30 cellular contexts compared by ENCODE assay signal in the genomic region with DNA sequence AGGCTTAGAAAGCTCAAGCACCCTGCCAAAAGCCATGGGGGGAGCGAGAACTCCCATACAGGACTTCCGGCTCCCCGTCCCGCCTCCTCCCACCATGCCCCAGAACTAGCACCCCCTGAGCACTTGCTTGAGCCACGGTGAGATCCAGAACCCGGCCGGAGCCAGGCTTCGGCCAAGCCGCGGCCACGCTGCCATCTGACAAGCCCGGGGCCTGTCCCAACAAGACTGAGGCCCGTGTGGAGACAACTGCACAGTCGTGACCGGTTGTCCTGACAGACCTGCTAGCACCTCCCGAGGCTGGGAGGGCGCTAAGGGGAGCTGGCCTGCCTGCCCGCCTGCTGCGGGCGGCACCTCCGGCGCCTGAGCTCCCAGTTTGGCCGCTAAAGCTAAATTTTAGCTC.
DNase-seq lines count a peak whose midpoint lies in the region; ATAC-seq, FAIRE-seq and TF ChIP-seq lines count a peak whose summit lies in the region.
"Had no signal": no experiment of that assay in that cellular context is flagged by ENCODE, and none has a peak within 500 bp of the region (broad histone marks: within the 10 kb centered on the region; RNA-seq: fewer than 3 reads in every experiment).

No MANE protein-coding gene starts in this region.

- H3K36me3 ChIP-seq in mammary epithelial cell (ENCODE audit: insufficient read depth, low read length) = no peaks in the 10 kb centered on the region
- H3K36me3 ChIP-seq in kidney (ENCODE audit: control insufficient read depth in 1 of 2, insufficient read depth in 2 of 2, low read length in 2 of 2) = no peaks in the 10 kb centered on the region
- no peaks in the 10 kb centered on the region for H3K36me3 ChIP-seq in sigmoid colon
- no peaks in the 10 kb centered on the region for H3K36me3 ChIP-seq in CD4-positive, alpha-beta memory T cell (ENCODE audit: insufficient read depth, low read length)
- H3K36me3 ChIP-seq: BLaER1 treated with 17β-estradiol and CSF1 and Interleukin-3, amounts not matched to agents 10 nM and 100 nM had no signal

- no peak for DNase-seq in mammary epithelial cell
- no peak for DNase-seq in MCF 10A (ENCODE audit: unreplicated experiment)
- peak; percentile 42 for DNase-seq in RWPE1 (ENCODE audit: low spot score)
- DNase-seq in kidney = peak; percentile 63
- peak; percentile 53 for DNase-seq in sigmoid colon
- DNase-seq in activated CD8-positive, alpha-beta T cell treated with anti-CD3 and anti-CD28 coated beads for 36 hours = no peak
- DNase-seq in Kasumi-1 (lab: John Stamatoyannopoulos, UW) = no peak
- no peak for DNase-seq in CD4-positive, alpha-beta memory T cell
- DNase-seq: AML-193; CD4-positive, alpha-beta T cell; COR-L47; DMS53; GOT3; HCEC 1CT; Karpas-422; MV-4-11; NCI-H1105; NCI-H1436 treated with DMSO at 0.1 percent for 48 hours; NCI-H1930; NCI-H2107; NCI-H446; NCI-H524 treated with DMSO at 0.1 percent for 48 hours; NCI-H774; NK-92 treated with Interleukin-12 subunit alpha and Interleukin-12 subunit beta, amount 100 ng/mL, for 24 hours; PC-9; SHP77 treated with DMSO at 0.1 percent for 48 hours had no signal

- H3K4me3 ChIP-seq in mammary epithelial cell (replicated peaks in 1 of 3; ENCODE audit: insufficient read depth in 1 of 3, low read depth in 2 of 3, low read length in 3 of 3) = no peak overlapping the region
- no peak overlapping the region for H3K4me3 ChIP-seq in kidney (ENCODE audit: low read length in 2 of 2)
- H3K4me3 ChIP-seq in sigmoid colon = no peak overlapping the region
- no peak overlapping the region for H3K4me3 ChIP-seq in CD4-positive, alpha-beta memory T cell (ENCODE audit: low read length in 2 of 2)
- H3K4me3 ChIP-seq: A549; BLaER1 treated with 17β-estradiol and CSF1 and Interleukin-3, amounts not matched to agents 10 nM and 100 nM; PC-9 had no signal

- peaks cover 9% of the 10 kb centered on the region for H3K4me1 ChIP-seq in mammary epithelial cell (ENCODE audit: insufficient read depth, low read length)
- H3K4me1 ChIP-seq in kidney (ENCODE audit: control insufficient read depth in 1 of 2, insufficient read depth in 1 of 2, low read depth in 1 of 2, low read length in 2 of 2) = no peaks in the 10 kb centered on the region
- no peaks in the 10 kb centered on the region for H3K4me1 ChIP-seq in sigmoid colon
- H3K4me1 ChIP-seq in CD4-positive, alpha-beta memory T cell (ENCODE audit: insufficient read depth, low read length) = no peaks in the 10 kb centered on the region
- H3K4me1 ChIP-seq: A549 had no signal

- dilution Hi-C loops in mammary epithelial cell (cut with HindIII; ENCODE audit: low sequenced_read_pairs) = loop anchor here (5.0 kb wide), 1 partner anchor 74 kb away; no protein-coding TSS in a partner anchor

- POLR2A ChIA-PET in MCF 10A (lab: Yijun Ruan, JAX) = no interaction called here
- POLR2A ChIA-PET in RWPE1 (lab: Yijun Ruan, JAX; ENCODE audit: low non-redundant PET) = no interaction called here
- POLR2A ChIA-PET in activated CD8-positive, alpha-beta T cell treated with anti-CD3 and anti-CD28 coated beads for 36 hours (lab: Charles Lee) = no interaction called here
- POLR2A ChIA-PET in CD4-positive, alpha-beta memory T cell (lab: Charles Lee; ENCODE audit: partially characterized antibody) = no interaction called here

- no peak for TF ChIP-seq POLR2A in sigmoid colon (IDR thresholded peaks at IDR 0.05)

- no peaks in the 10 kb centered on the region for H4K20me1 ChIP-seq in mammary epithelial cell (ENCODE audit: insufficient read depth, low read length)
- H4K20me1 ChIP-seq: BLaER1 treated with 17β-estradiol and CSF1 and Interleukin-3, amounts not matched to agents 10 nM and 100 nM had no signal

- no peak for ATAC-seq in activated CD8-positive, alpha-beta T cell treated with anti-CD3 and anti-CD28 coated beads for 36 hours
- ATAC-seq: A549 had no signal

- no TSS peak for BruUV-seq in mammary epithelial cell (replicated peaks; lab: Mats Ljungman, UMichigan)
- no TSS peak for BruUV-seq in MCF 10A (replicated peaks; lab: Mats Ljungman, UMichigan)

- H3K4me1 Mint-ChIP-seq in MCF 10A (ENCODE audit: insufficient read depth, unreplicated experiment) = no peaks in the 10 kb centered on the region
- H3K4me1 Mint-ChIP-seq in activated CD8-positive, alpha-beta T cell treated with anti-CD3 and anti-CD28 coated beads for 36 hours (ENCODE audit: low read depth) = peaks cover under 1% of the 10 kb centered on the region
- H3K4me1 Mint-ChIP-seq in CD4-positive, alpha-beta memory T cell = no peaks in the 10 kb centered on the region

- no peak overlapping the region for H3K9ac ChIP-seq in mammary epithelial cell (ENCODE audit: insufficient read depth, low read length)
- no peak overlapping the region for H3K9ac ChIP-seq in kidney (ENCODE audit: low read length in 2 of 2)
- H3K9ac ChIP-seq: BLaER1 treated with 17β-estradiol and CSF1 and Interleukin-3, amounts not matched to agents 10 nM and 100 nM had no signal

- no peak overlapping the region for H3K27ac ChIP-seq in mammary epithelial cell (ENCODE audit: insufficient read depth, low read depth, low read length)
- H3K27ac ChIP-seq in RWPE1 = peak overlapping the region; percentile 28
- H3K27ac ChIP-seq in kidney (ENCODE audit: low read depth in 2 of 2, low read length in 2 of 2) = no peak overlapping the region
- no peak overlapping the region for H3K27ac ChIP-seq in sigmoid colon
- H3K27ac ChIP-seq in CD4-positive, alpha-beta memory T cell (ENCODE audit: low read depth, low read length) = no peak overlapping the region
- H3K27ac ChIP-seq: A549; BLaER1 treated with 17β-estradiol and CSF1 and Interleukin-3, amounts not matched to agents 10 nM and 100 nM; HL-60; PC-9 had no signal

- no peak overlapping the region for H3K4me3 Mint-ChIP-seq in MCF 10A (ENCODE audit: unreplicated experiment)
- no peak overlapping the region for H3K4me3 Mint-ChIP-seq in activated CD8-positive, alpha-beta T cell treated with anti-CD3 and anti-CD28 coated beads for 36 hours
- no peak overlapping the region for H3K4me3 Mint-ChIP-seq in CD4-positive, alpha-beta memory T cell
- H3K4me3 Mint-ChIP-seq: CD4-positive, alpha-beta T cell had no signal

- peak overlapping the region; percentile 55 for H3K4me2 ChIP-seq in mammary epithelial cell (ENCODE audit: insufficient read depth, low read depth, low read length)
- H3K4me2 ChIP-seq: A549; BLaER1 treated with 17β-estradiol and CSF1 and Interleukin-3, amounts not matched to agents 10 nM and 100 nM; PC-9 had no signal

- no peaks in the 10 kb centered on the region for H3K9me3 Mint-ChIP-seq in MCF 10A (ENCODE audit: unreplicated experiment)
- no peaks in the 10 kb centered on the region for H3K9me3 Mint-ChIP-seq in activated CD8-positive, alpha-beta T cell treated with anti-CD3 and anti-CD28 coated beads for 36 hours
- no peaks in the 10 kb centered on the region for H3K9me3 Mint-ChIP-seq in CD4-positive, alpha-beta memory T cell
- H3K9me3 Mint-ChIP-seq: CD4-positive, alpha-beta T cell had no signal

- no peaks in the 10 kb centered on the region for H3K27me3 Mint-ChIP-seq in MCF 10A (ENCODE audit: insufficient read depth, unreplicated experiment)
- H3K27me3 Mint-ChIP-seq in activated CD8-positive, alpha-beta T cell treated with anti-CD3 and anti-CD28 coated beads for 36 hours = no peaks in the 10 kb centered on the region
- H3K27me3 Mint-ChIP-seq in CD4-positive, alpha-beta memory T cell = no peaks in the 10 kb centered on the region
- H3K27me3 Mint-ChIP-seq: CD4-positive, alpha-beta T cell had no signal

- TF ChIP-seq CTCF in mammary epithelial cell (conservative IDR thresholded peaks at IDR 0.05 in 1 of 2, IDR thresholded peaks at IDR 0.05 in 1 of 2; ENCODE audit: extremely low read depth in 1 of 2, insufficient read depth in 1 of 2, low read depth in 1 of 2, low read length in 2 of 2) (no peak), MCF 10A (IDR thresholded peaks at IDR 0.05; ENCODE audit: unreplicated experiment) (no peak), RWPE1 (conservative IDR thresholded peaks at IDR 0.05; ENCODE audit: low read depth) (no peak), kidney (IDR thresholded peaks at IDR 0.05; ENCODE audit: borderline replicate concordance, extremely low read depth, insufficient read depth) (no peak), sigmoid colon (IDR thresholded peaks at IDR 0.05) (no peak)
- TF ChIP-seq CTCF in activated CD8-positive, alpha-beta T cell treated with anti-CD3 and anti-CD28 coated beads for 36 hours (IDR thresholded peaks at IDR 0.05) = no peak

- TF ChIP-seq EP300 in sigmoid colon (IDR thresholded peaks at IDR 0.05) = no peak

- peak overlapping the region; percentile 90 for H2AFZ ChIP-seq in mammary epithelial cell (ENCODE audit: low read depth, low read length)
- H2AFZ ChIP-seq: PC-9 had no signal

- intact Hi-C loops in mammary epithelial cell (cut with micrococcal nuclease) (no loop called here), MCF 10A (cut with micrococcal nuclease) (no loop called here), kidney (cut with DNase I) (no loop called here), sigmoid colon (cut with DNase I) (no loop called here)
- intact Hi-C loops in activated CD8-positive, alpha-beta T cell treated with anti-CD3 and anti-CD28 coated beads for 36 hours (cut with micrococcal nuclease) = no loop called here
- intact Hi-C loops in CD4-positive, alpha-beta memory T cell (cut with micrococcal nuclease) = no loop called here

- WGBS in mammary epithelial cell (ENCODE audit: low coverage, missing lambda C conversion rate) = 28% methylated on average over 23 of the region's 23 CpGs
- 92% methylated on average over 23 of the region's 23 CpGs for WGBS in sigmoid colon, 2 donors

- no peaks in the 10 kb centered on the region for H3K79me2 ChIP-seq in mammary epithelial cell (ENCODE audit: insufficient read depth, low read length)

- H3K36me3 Mint-ChIP-seq in MCF 10A (ENCODE audit: insufficient read depth, unreplicated experiment) = no peaks in the 10 kb centered on the region
- H3K36me3 Mint-ChIP-seq in activated CD8-positive, alpha-beta T cell treated with anti-CD3 and anti-CD28 coated beads for 36 hours (ENCODE audit: low read depth) = no peaks in the 10 kb centered on the region
- H3K36me3 Mint-ChIP-seq in CD4-positive, alpha-beta memory T cell = no peaks in the 10 kb centered on the region

- H3K27me3 ChIP-seq in mammary epithelial cell (ENCODE audit: insufficient read depth, low read length) (no peaks in the 10 kb centered on the region), sigmoid colon (no peaks in the 10 kb centered on the region)
- H3K27me3 ChIP-seq in CD4-positive, alpha-beta memory T cell (ENCODE audit: insufficient read depth, low read length) = no peaks in the 10 kb centered on the region
- H3K27me3 ChIP-seq: BLaER1 treated with 17β-estradiol and CSF1 and Interleukin-3, amounts not matched to agents 10 nM and 100 nM had no signal

- in situ Hi-C loops in mammary epithelial cell (cut with MboI; ENCODE audit: low sequenced_read_pairs in 2 of 2) = no loop called here

- no peak for FAIRE-seq in kidney (lab: Jason Lieb, UNC)
- FAIRE-seq: A549, GM18507 had no signal

- no peak overlapping the region for H3K27ac Mint-ChIP-seq in MCF 10A (ENCODE audit: low read depth, unreplicated experiment)
- H3K27ac Mint-ChIP-seq in activated CD8-positive, alpha-beta T cell treated with anti-CD3 and anti-CD28 coated beads for 36 hours = no peak overlapping the region
- H3K27ac Mint-ChIP-seq in CD4-positive, alpha-beta memory T cell = no peak overlapping the region
- H3K27ac Mint-ChIP-seq: CD4-positive, alpha-beta T cell had no signal

- CTCF ChIA-PET in mammary epithelial cell (lab: Charles Lee; ENCODE audit: low non-redundant PET) = no interaction called here
- CTCF ChIA-PET in MCF 10A (lab: Yijun Ruan, JAX) = interaction anchor here (0.5 to 0.7 kb wide), 2 partner anchors 16 to 110 kb away, joined by 3 read pairs; no protein-coding TSS in a partner anchor
- CTCF ChIA-PET in RWPE1 (lab: Yijun Ruan, JAX) = no interaction called here
- CTCF ChIA-PET in activated CD8-positive, alpha-beta T cell treated with anti-CD3 and anti-CD28 coated beads for 36 hours (lab: Charles Lee) = no interaction called here
- CTCF ChIA-PET in CD4-positive, alpha-beta memory T cell (lab: Charles Lee; ENCODE audit: partially characterized antibody) = interaction anchor here (0.7 kb wide), 1 partner anchor 283 kb away, joined by 3 read pairs; no protein-coding TSS in a partner anchor

- H3K9me3 ChIP-seq in mammary epithelial cell (replicated peaks; ENCODE audit: insufficient read depth, low read length) = no peaks in the 10 kb centered on the region
- H3K9me3 ChIP-seq in kidney (ENCODE audit: control insufficient read depth in 1 of 2, low read length in 2 of 2) = no peaks in the 10 kb centered on the region
- no peaks in the 10 kb centered on the region for H3K9me3 ChIP-seq in sigmoid colon
- H3K9me3 ChIP-seq in CD4-positive, alpha-beta memory T cell (ENCODE audit: control insufficient read depth in 1 of 2, low read length in 2 of 2) = no peaks in the 10 kb centered on the region
- H3K9me3 ChIP-seq: A549; BLaER1 treated with 17β-estradiol and CSF1 and Interleukin-3, amounts not matched to agents 10 nM and 100 nM had no signal

Comparison
In these comparisons a context has a peak if more than half of its experiments do, and no peak if none do; other contexts are left out.
1. CTCF ChIA-PET loops: an anchor here in MCF 10A (0.5 to 0.7 kb wide) and CD4-positive, alpha-beta memory T cell (0.7 kb wide); none called in mammary epithelial cell, RWPE1 and activated CD8-positive, alpha-beta T cell treated with anti-CD3 and anti-CD28 coated beads for 36 hours.
2. DNase-seq: peak in RWPE1 (single experiment), kidney (single experiment) and sigmoid colon (single experiment); none in mammary epithelial cell (single experiment), MCF 10A (single experiment), activated CD8-positive, alpha-beta T cell treated with anti-CD3 and anti-CD28 coated beads for 36 hours (single experiment), Kasumi-1 (0 of 2) and CD4-positive, alpha-beta memory T cell (0 of 5).